ENCODE assay signal across 30 cellular contexts in genomic region chr9:83140061-83140460, GRCh38.
"Had no signal": no experiment of that assay in that cellular context is flagged by ENCODE, and none has a peak within 500 bp of the region (broad histone marks: within the 10 kb centered on the region; RNA-seq: fewer than 3 reads in every experiment).

No MANE protein-coding gene starts in this region.

- DNase-seq: activated CD4-positive, alpha-beta T cell treated with anti-CD3 and anti-CD28 coated beads for 4 hours; activated CD4-positive, alpha-beta T cell treated with anti-CD3 and anti-CD28 coated beads, Interleukin-2, amount 50 U/mL, for 1 hour; activated CD4-positive, alpha-beta T cell treated with anti-CD3 and anti-CD28 coated beads, Interleukin-2, amount 50 U/mL, for 48 hours; activated CD4-positive, CD25-positive, alpha-beta regulatory T cell; activated CD4-positive, CD25-positive, alpha-beta regulatory T cell treated with anti-CD3 and anti-CD28 coated beads, Interleukin-2, amount 50 U/mL, for 72 hours; activated CD8-positive, alpha-beta memory T cell treated with anti-CD3 and anti-CD28 coated beads for 24 hours; activated CD8-positive, alpha-beta T cell treated with anti-CD3 and anti-CD28 coated beads for 36 hours; activated effector memory CD4-positive, alpha-beta T cell treated with Interleukin-2 at 50 U/mL for 16 hours; activated gamma-delta T cell treated with Interleukin-2 at 50 U/mL for 16 hours; activated naive CD4-positive, alpha-beta T cell treated with anti-CD3 and anti-CD28 coated beads, Interleukin-2, amount 50 U/mL, for 16 hours; activated naive CD4-positive, alpha-beta T cell treated with Interleukin-2 at 50 U/mL for 16 hours; activated T-cell treated with anti-CD3 and anti-CD28 coated beads, Interleukin-2, amount 50 U/mL, for 4 hours; amniotic stem cell; anterior cingulate cortex; brain microvascular endothelial cell; caudate nucleus; cortex of kidney; dermis blood vessel endothelial cell; effector CD4-positive, alpha-beta T cell; effector memory CD8-positive, alpha-beta T cell; esophagus squamous epithelium; foreskin melanocyte; T-helper 1 cell; T-helper 17 cell; T1000 had no signal

- H3K4me3 ChIP-seq: esophagus squamous epithelium, gastroesophageal sphincter had no signal

- H3K27ac ChIP-seq: brain microvascular endothelial cell, epithelial cell of prostate, esophagus squamous epithelium, gastroesophageal sphincter had no signal

- ATAC-seq: activated CD8-positive, alpha-beta T cell treated with anti-CD3 and anti-CD28 coated beads for 36 hours; activated T-cell treated with anti-CD3 and anti-CD28 coated beads, Interleukin-2, amount 50 U/mL, for 4 hours; activated T-helper 17 cell treated with anti-CD3 and anti-CD28 coated beads, Interleukin-2, amount 50 U/mL, for 72 hours; effector memory CD8-positive, alpha-beta T cell; gastroesophageal sphincter; T-helper 17 cell had no signal

- H3K27me3 ChIP-seq: brain microvascular endothelial cell, esophagus squamous epithelium, gastroesophageal sphincter had no signal

- FAIRE-seq: astrocyte, colon had no signal

- H3K4me1 ChIP-seq: esophagus squamous epithelium, gastroesophageal sphincter had no signal

- H3K9me3 ChIP-seq: esophagus squamous epithelium, gastroesophageal sphincter had no signal

- H3K36me3 ChIP-seq: brain microvascular endothelial cell, esophagus squamous epithelium, gastroesophageal sphincter had no signal
